1 cellular context compared by ENCODE assay signal in genomic region chr20:40938020-40938419, GRCh38.
TF ChIP-seq lines count a peak whose summit lies in the region.

No MANE protein-coding gene starts in this region.

TF ChIP-seq in H1, 55 proteins besides CTCF, POLR2A, EP300 and RAD21 (continued from another document):
- TF ChIP-seq CHD7 (IDR thresholded peaks at IDR 0.05; ENCODE audit: insufficient replicate concordance, low read length) (no peak), BRCA1 (IDR thresholded peaks at IDR 0.05; ENCODE audit: low read depth, low read length) (no peak), PHF8 (conservative IDR thresholded peaks at IDR 0.05; ENCODE audit: low read depth, low read length) (no peak), SP4 (IDR thresholded peaks at IDR 0.05; ENCODE audit: low read length) (no peak), CEBPB (IDR thresholded peaks at IDR 0.05; ENCODE audit: low read depth, low read length) (no peak), POLR2AphosphoS5 (IDR thresholded peaks at IDR 0.05; ENCODE audit: low read depth, low read length) (no peak), RBBP5 (IDR thresholded peaks at IDR 0.05; ENCODE audit: borderline replicate concordance, low read depth, low read length) (no peak), POU5F1 (IDR thresholded peaks at IDR 0.05; ENCODE audit: low read depth, low read length) (no peak), EGR1 (IDR thresholded peaks at IDR 0.05; ENCODE audit: borderline replicate concordance, low read depth, low read length) (no peak), ZNF274 (IDR thresholded peaks at IDR 0.05; ENCODE audit: borderline replicate concordance, extremely low read depth, low read length) (no peak)
